ENCODE assay signal across 12 cellular contexts in the genomic region with DNA sequence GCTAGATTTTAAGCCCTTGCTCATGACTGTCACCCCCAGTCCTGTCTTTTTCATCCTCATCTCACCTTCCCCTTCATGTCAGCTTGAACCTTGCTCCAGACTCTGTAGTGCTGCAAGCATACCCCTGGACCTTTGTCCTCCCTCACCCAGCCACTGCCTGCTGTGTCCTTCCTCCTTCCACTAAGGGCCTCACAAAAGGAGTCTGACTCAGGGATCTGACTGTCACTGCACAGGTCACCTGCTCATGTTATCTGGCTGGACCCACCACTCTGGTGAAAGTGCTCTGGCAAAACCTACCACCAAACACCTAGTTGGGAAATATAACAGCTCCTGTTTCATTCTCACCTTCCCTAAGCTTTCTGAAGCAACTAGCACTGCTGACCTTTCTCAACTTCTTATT.
DNase-seq lines count a peak whose midpoint lies in the region; ATAC-seq, FAIRE-seq and TF ChIP-seq lines count a peak whose summit lies in the region.
"Had no signal": no experiment of that assay in that cellular context is flagged by ENCODE, and none has a peak within 500 bp of the region (broad histone marks: within the 10 kb centered on the region; RNA-seq: fewer than 3 reads in every experiment).

No MANE protein-coding gene starts in this region.

- H3K27me3 ChIP-seq in GM23338 (ENCODE audit: insufficient read depth) (no peaks in the 10 kb centered on the region), PC-3 (ENCODE audit: low read length) (no peaks in the 10 kb centered on the region), hepatocyte (no peaks in the 10 kb centered on the region), gastrocnemius medialis (no peaks in the 10 kb centered on the region)

- no peak for FAIRE-seq in RCC 7860 (lab: Jason Lieb, UNC)

- H3K27ac ChIP-seq in GM23338 (ENCODE audit: low read depth), result no peak overlapping the region
- no peak overlapping the region for H3K27ac ChIP-seq in PC-3 (ENCODE audit: low read length)
- H3K27ac ChIP-seq in hepatocyte, result peak overlapping the region; percentile 47
- H3K27ac ChIP-seq in gastrocnemius medialis, result peak overlapping the region; percentile 58 to 79 (median 70)

- no peaks in the 10 kb centered on the region for H3K4me1 ChIP-seq in GM23338 (ENCODE audit: insufficient read depth)
- H3K4me1 ChIP-seq in PC-3 (ENCODE audit: insufficient read depth, low read length), result peaks cover 16% of the 10 kb centered on the region
- H3K4me1 ChIP-seq in hepatocyte (ENCODE audit: insufficient read depth), result peaks cover 4% of the 10 kb centered on the region
- peaks cover 0 to 15% of the 10 kb centered on the region in 2 donors for H3K4me1 ChIP-seq in gastrocnemius medialis

- intact Hi-C loops in PC-3 (cut with micrococcal nuclease) (no loop called here), gastrocnemius medialis (cut with DNase I; ENCODE audit: low total_unique reads) (loop anchor here (1.0 kb wide), 1 partner anchor 27 kb away; no protein-coding TSS in a partner anchor)

- no peaks in the 10 kb centered on the region for H3K9me2 ChIP-seq in GM23338 (ENCODE audit: insufficient read depth)
- no peaks in the 10 kb centered on the region for H3K9me2 ChIP-seq in PC-3 (replicated peaks; ENCODE audit: low read length)
- no peaks in the 10 kb centered on the region for H3K9me2 ChIP-seq in hepatocyte (replicated peaks; ENCODE audit: insufficient read depth)

- H3K36me3 ChIP-seq in GM23338 (ENCODE audit: insufficient read depth), result 0 out of 2 replicates have a peak, but pooled peaks cover 5% of the 10 kb centered on the region
- H3K36me3 ChIP-seq in PC-3 (ENCODE audit: low read depth, low read length), result no peaks in the 10 kb centered on the region
- H3K36me3 ChIP-seq in hepatocyte (replicated peaks; ENCODE audit: insufficient read depth, low read depth), result no peaks in the 10 kb centered on the region
- H3K36me3 ChIP-seq in gastrocnemius medialis, result peaks cover 0 to 23% of the 10 kb centered on the region in 2 donors

- no peak for DNase-seq in GM23338 (ENCODE audit: low spot score)
- peak; percentile 8 for DNase-seq in PC-3
- DNase-seq in hepatocyte (ENCODE audit: low spot score), result peak; percentile 48
- peak; percentile 71 to 88 for DNase-seq in gastrocnemius medialis
- no peak for DNase-seq in NCI-H774 (lab: John Stamatoyannopoulos, UW)
- no peak for DNase-seq in NCI-H1092 (lab: John Stamatoyannopoulos, UW)
- no peak for DNase-seq in RCC 7860 (ENCODE audit: low spot score)
- DNase-seq: CD8-positive, alpha-beta T cell; GF-D8; HFFc6; NCI-H2029; NCI-H510A had no signal

- peaks cover 20% of the 10 kb centered on the region for H3K36me3 Mint-ChIP-seq in GM23338 (ENCODE audit: low read depth)

- peaks cover 8% of the 10 kb centered on the region for H3K9me3 Mint-ChIP-seq in GM23338
- H3K9me3 Mint-ChIP-seq: CD8-positive, alpha-beta T cell had no signal

- TF ChIP-seq POLR2A in gastrocnemius medialis (IDR thresholded peaks at IDR 0.05), result no peak

- H3K4me3 Mint-ChIP-seq in GM23338, result no peak overlapping the region
- H3K4me3 Mint-ChIP-seq: CD8-positive, alpha-beta T cell; HFFc6 had no signal

- H3K9me3 ChIP-seq in PC-3 (ENCODE audit: low read length) (no peaks in the 10 kb centered on the region), hepatocyte (ENCODE audit: low read depth) (no peaks in the 10 kb centered on the region), gastrocnemius medialis (no peaks in the 10 kb centered on the region)

- POLR2A ChIA-PET in PC-3 (lab: Charles Lee; ENCODE audit: unreplicated experiment), result no interaction called here

- peaks cover 2% of the 10 kb centered on the region for H3K27me3 Mint-ChIP-seq in GM23338 (ENCODE audit: insufficient read depth, low read depth, poor library complexity)

- H3K27ac Mint-ChIP-seq in GM23338, result peak overlapping the region; percentile 23; the same call in 1 of the 2 replicates
- H3K27ac Mint-ChIP-seq: CD8-positive, alpha-beta T cell; HFFc6 had no signal

- no peak overlapping the region for H3K9ac ChIP-seq in PC-3 (ENCODE audit: low read length)

- no TSS peak for BruUV-seq in PC-3 (replicated peaks; lab: Mats Ljungman, UMichigan)

- ATAC-seq in GM23338 (no peak), PC-3 (no peak), gastrocnemius medialis (peak; percentile 96 to 97)
- ATAC-seq: CD8-positive, alpha-beta T cell had no signal

- H3F3A ChIP-seq in GM23338 (replicated peaks; ENCODE audit: low read depth) (no peaks in the 10 kb centered on the region), PC-3 (ENCODE audit: low read length, unreplicated experiment) (no peaks in the 10 kb centered on the region)

- H4K20me1 ChIP-seq in GM23338 (replicated peaks; ENCODE audit: insufficient read depth) (no peaks in the 10 kb centered on the region), PC-3 (ENCODE audit: low read length) (no peaks in the 10 kb centered on the region), hepatocyte (ENCODE audit: insufficient read depth, poor library complexity, severe bottlenecking) (no peaks in the 10 kb centered on the region)

- CTCF ChIA-PET in PC-3 (lab: Charles Lee), result no interaction called here

- in situ Hi-C loops in gastrocnemius medialis (cut with MboI; ENCODE audit: low sequenced_read_pairs in 4 of 4), result no loop called here

- TF ChIP-seq CTCF in GM23338 (conservative IDR thresholded peaks at IDR 0.05; ENCODE audit: low read depth in 2 of 2), result no peak
- TF ChIP-seq CTCF in PC-3 (conservative IDR thresholded peaks at IDR 0.05; ENCODE audit: low read depth, low read length), result no peak
- no peak for TF ChIP-seq CTCF in hepatocyte (IDR thresholded peaks at IDR 0.05; ENCODE audit: poor library complexity)
- no peak for TF ChIP-seq CTCF in gastrocnemius medialis (IDR thresholded peaks at IDR 0.05 in 4 of 5, conservative IDR thresholded peaks at IDR 0.05 in 1 of 5)

- H2AFZ ChIP-seq in GM23338 (no peak overlapping the region), PC-3 (ENCODE audit: low read length) (no peak overlapping the region), hepatocyte (no peak overlapping the region)

- H3K4me3 ChIP-seq in GM23338 (no peak overlapping the region), PC-3 (ENCODE audit: low read length) (no peak overlapping the region), hepatocyte (no peak overlapping the region), gastrocnemius medialis (no peak overlapping the region)

- H3K4me1 Mint-ChIP-seq in GM23338, result no peaks in the 10 kb centered on the region

- H3K4me2 ChIP-seq in GM23338 (no peak overlapping the region), PC-3 (ENCODE audit: low read length) (no peak overlapping the region), hepatocyte (no peak overlapping the region)

- H3K79me2 ChIP-seq in GM23338 (replicated peaks; ENCODE audit: insufficient read depth) (no peaks in the 10 kb centered on the region), PC-3 (ENCODE audit: low read length) (no peaks in the 10 kb centered on the region), hepatocyte (no peaks in the 10 kb centered on the region)

TF ChIP-seq in GM23338, 12 proteins besides CTCF, POLR2A, EP300 and RAD21 (continues in another document):
- TF ChIP-seq CREB1 (CRISPR knock-in tag; IDR thresholded peaks at IDR 0.05; ENCODE audit: low read depth), result no peak
- TF ChIP-seq ZNF114 (CRISPR knock-in tag; IDR thresholded peaks at IDR 0.05), result no peak
- TF ChIP-seq EZH2phosphoT487 (IDR thresholded peaks at IDR 0.05; ENCODE audit: unreplicated experiment), result no peak
- TF ChIP-seq, protein P1, sequence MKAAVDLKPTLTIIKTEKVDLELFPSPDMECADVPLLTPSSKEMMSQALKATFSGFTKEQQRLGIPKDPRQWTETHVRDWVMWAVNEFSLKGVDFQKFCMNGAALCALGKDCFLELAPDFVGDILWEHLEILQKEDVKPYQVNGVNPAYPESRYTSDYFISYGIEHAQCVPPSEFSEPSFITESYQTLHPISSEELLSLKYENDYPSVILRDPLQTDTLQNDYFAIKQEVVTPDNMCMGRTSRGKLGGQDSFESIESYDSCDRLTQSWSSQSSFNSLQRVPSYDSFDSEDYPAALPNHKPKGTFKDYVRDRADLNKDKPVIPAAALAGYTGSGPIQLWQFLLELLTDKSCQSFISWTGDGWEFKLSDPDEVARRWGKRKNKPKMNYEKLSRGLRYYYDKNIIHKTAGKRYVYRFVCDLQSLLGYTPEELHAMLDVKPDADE (IDR thresholded peaks at IDR 0.05), result no peak
- TF ChIP-seq JUNB (IDR thresholded peaks at IDR 0.05; ENCODE audit: unreplicated experiment), result no peak
- TF ChIP-seq ZNF331 (CRISPR knock-in tag; IDR thresholded peaks at IDR 0.05; ENCODE audit: low read depth), result no peak
- TF ChIP-seq, protein P2, sequence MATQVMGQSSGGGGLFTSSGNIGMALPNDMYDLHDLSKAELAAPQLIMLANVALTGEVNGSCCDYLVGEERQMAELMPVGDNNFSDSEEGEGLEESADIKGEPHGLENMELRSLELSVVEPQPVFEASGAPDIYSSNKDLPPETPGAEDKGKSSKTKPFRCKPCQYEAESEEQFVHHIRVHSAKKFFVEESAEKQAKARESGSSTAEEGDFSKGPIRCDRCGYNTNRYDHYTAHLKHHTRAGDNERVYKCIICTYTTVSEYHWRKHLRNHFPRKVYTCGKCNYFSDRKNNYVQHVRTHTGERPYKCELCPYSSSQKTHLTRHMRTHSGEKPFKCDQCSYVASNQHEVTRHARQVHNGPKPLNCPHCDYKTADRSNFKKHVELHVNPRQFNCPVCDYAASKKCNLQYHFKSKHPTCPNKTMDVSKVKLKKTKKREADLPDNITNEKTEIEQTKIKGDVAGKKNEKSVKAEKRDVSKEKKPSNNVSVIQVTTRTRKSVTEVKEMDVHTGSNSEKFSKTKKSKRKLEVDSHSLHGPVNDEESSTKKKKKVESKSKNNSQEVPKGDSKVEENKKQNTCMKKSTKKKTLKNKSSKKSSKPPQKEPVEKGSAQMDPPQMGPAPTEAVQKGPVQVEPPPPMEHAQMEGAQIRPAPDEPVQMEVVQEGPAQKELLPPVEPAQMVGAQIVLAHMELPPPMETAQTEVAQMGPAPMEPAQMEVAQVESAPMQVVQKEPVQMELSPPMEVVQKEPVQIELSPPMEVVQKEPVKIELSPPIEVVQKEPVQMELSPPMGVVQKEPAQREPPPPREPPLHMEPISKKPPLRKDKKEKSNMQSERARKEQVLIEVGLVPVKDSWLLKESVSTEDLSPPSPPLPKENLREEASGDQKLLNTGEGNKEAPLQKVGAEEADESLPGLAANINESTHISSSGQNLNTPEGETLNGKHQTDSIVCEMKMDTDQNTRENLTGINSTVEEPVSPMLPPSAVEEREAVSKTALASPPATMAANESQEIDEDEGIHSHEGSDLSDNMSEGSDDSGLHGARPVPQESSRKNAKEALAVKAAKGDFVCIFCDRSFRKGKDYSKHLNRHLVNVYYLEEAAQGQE (IDR thresholded peaks at IDR 0.05; ENCODE audit: unreplicated experiment), result no peak
- no peak for TF ChIP-seq EZH2 (IDR thresholded peaks at IDR 0.05; ENCODE audit: low read depth, unreplicated experiment)
- TF ChIP-seq POLR2AphosphoS5 (IDR thresholded peaks at IDR 0.05; ENCODE audit: low read depth), result no peak
- no peak for TF ChIP-seq NANOG (IDR thresholded peaks at IDR 0.05; ENCODE audit: borderline replicate concordance)
- no peak for TF ChIP-seq STAT1 (IDR thresholded peaks at IDR 0.05; ENCODE audit: unreplicated experiment)

Comparison
In these comparisons a context has a peak if more than half of its experiments do, and no peak if none do; other contexts are left out.
1. ATAC-seq: peak in gastrocnemius medialis (2 of 2); none in GM23338 (single experiment) and PC-3 (single experiment).
2. DNase-seq: peak in PC-3 (single experiment), hepatocyte (single experiment) and gastrocnemius medialis (2 of 2); none in GM23338 (single experiment), NCI-H774 (single experiment), NCI-H1092 (single experiment) and RCC 7860 (single experiment).
3. H3K27ac ChIP-seq: peak in hepatocyte (single experiment) and gastrocnemius medialis (4 of 4); none in GM23338 (single experiment) and PC-3 (single experiment).